Comparison of ENCODE assay signal across 24 cellular contexts in genomic region chr7:86089455-86089854, GRCh38.
"Had no signal": no experiment of that assay in that cellular context is flagged by ENCODE, and none has a peak within 500 bp of the region (broad histone marks: within the 10 kb centered on the region; RNA-seq: fewer than 3 reads in every experiment).

No MANE protein-coding gene starts in this region.

- H3K4me3 ChIP-seq: colonic mucosa, coronary artery, dorsolateral prefrontal cortex, esophagus muscularis mucosa, esophagus squamous epithelium, gastrocnemius medialis, gastroesophageal sphincter, heart left ventricle, heart right ventricle had no signal

- DNase-seq: colonic mucosa; cortex of kidney; dermis blood vessel endothelial cell; dorsolateral prefrontal cortex; effector CD4-positive, alpha-beta T cell; effector CD8-positive, alpha-beta T cell; effector memory CD4-positive, alpha-beta T cell; effector memory CD8-positive, alpha-beta T cell; erythroblast; esophagus squamous epithelium; foreskin fibroblast; foreskin keratinocyte; foreskin melanocyte; gastrocnemius medialis; glutamatergic neuron; head of caudate nucleus; heart left ventricle; heart right ventricle had no signal

- H3K27ac Mint-ChIP-seq: dendritic cell treated with granulocyte-macrophage colony-stimulating factor and Interleukin-4, amounts not matched to agents 40 ng/mL and 50 ng/mL, for 4 days; effector memory CD8-positive, alpha-beta T cell had no signal

- H3K27me3 Mint-ChIP-seq: dendritic cell treated with granulocyte-macrophage colony-stimulating factor and Interleukin-4, amounts not matched to agents 40 ng/mL and 50 ng/mL, for 4 days; effector memory CD8-positive, alpha-beta T cell had no signal

- ATAC-seq: effector memory CD8-positive, alpha-beta T cell; esophagus mucosa; foreskin keratinocyte; gastrocnemius medialis; gastroesophageal sphincter; heart left ventricle; heart right ventricle had no signal

- H3K4me1 ChIP-seq: colonic mucosa, esophagus muscularis mucosa, esophagus squamous epithelium, foreskin keratinocyte, gastrocnemius medialis, gastroesophageal sphincter, heart left ventricle, heart right ventricle had no signal

- H3K27ac ChIP-seq: colonic mucosa, coronary artery, dorsolateral prefrontal cortex, epithelial cell of prostate, esophagus muscularis mucosa, esophagus squamous epithelium, foreskin keratinocyte, gastrocnemius medialis, gastroesophageal sphincter, heart left ventricle, heart right ventricle had no signal

- H3K36me3 ChIP-seq: colonic mucosa, esophagus muscularis mucosa, esophagus squamous epithelium, gastrocnemius medialis, gastroesophageal sphincter, heart left ventricle, heart right ventricle had no signal

- H3K4me3 Mint-ChIP-seq: dendritic cell treated with granulocyte-macrophage colony-stimulating factor and Interleukin-4, amounts not matched to agents 40 ng/mL and 50 ng/mL, for 4 days; effector memory CD8-positive, alpha-beta T cell had no signal

- H3K27me3 ChIP-seq: colonic mucosa, dorsolateral prefrontal cortex, esophagus muscularis mucosa, esophagus squamous epithelium, foreskin keratinocyte, gastrocnemius medialis, gastroesophageal sphincter, heart left ventricle, heart right ventricle had no signal

- H3K9me3 ChIP-seq: colonic mucosa, gastrocnemius medialis had no signal
